ENCODE assay signal across 29 cellular contexts in the genomic region with DNA sequence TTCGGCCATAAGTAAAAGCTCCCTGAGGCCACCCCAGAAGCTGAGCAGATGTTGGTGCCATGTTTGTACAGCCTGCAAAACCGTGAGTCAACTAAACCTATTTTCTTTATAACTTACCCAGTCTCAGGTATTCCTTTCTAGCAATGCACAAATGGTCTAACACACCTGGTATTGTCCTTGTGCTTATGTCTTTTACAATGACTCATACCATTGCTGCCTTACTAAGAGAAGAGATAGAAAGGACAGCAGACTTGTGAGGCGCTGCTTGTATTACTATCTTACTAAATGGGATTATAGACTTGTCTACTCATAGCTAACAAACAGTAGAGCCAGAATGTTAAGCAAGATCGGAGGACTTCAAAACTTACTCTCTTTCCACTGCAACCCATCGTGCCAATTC. TPM values are rescaled to one million over a fixed set of nuclear protein-coding genes. Genes with fewer than 3 reads are reported as not detected.
"Had no signal": no experiment of that assay in that cellular context is flagged by ENCODE, and none has a peak within 500 bp of the region (broad histone marks: within the 10 kb centered on the region; RNA-seq: fewer than 3 reads in every experiment).

No MANE protein-coding gene starts in this region.

- H3K27me3 ChIP-seq: dorsolateral prefrontal cortex, esophagus muscularis mucosa, gastrocnemius medialis, heart right ventricle had no signal

- ATAC-seq: gastrocnemius medialis; heart right ventricle; left colon; left lobe of liver; left ventricle myocardium superior; lower lobe of right lung; naive thymus-derived CD4-positive, alpha-beta T cell; natural killer cell had no signal

- H3K4me3 ChIP-seq: coronary artery, dorsolateral prefrontal cortex, esophagus muscularis mucosa, gastrocnemius medialis, heart right ventricle, lower lobe of right lung had no signal

- H3K9me3 ChIP-seq: esophagus muscularis mucosa, gastrocnemius medialis, heart right ventricle, lower lobe of right lung had no signal

- H3K36me3 ChIP-seq: esophagus muscularis mucosa, gastrocnemius medialis, heart right ventricle, lower lobe of right lung had no signal

- FAIRE-seq: colon, endothelial cell of umbilical vein, islet of Langerhans, kidney had no signal

- H3K27ac ChIP-seq: coronary artery, dorsolateral prefrontal cortex, epithelial cell of prostate, esophagus muscularis mucosa, gastrocnemius medialis, heart right ventricle, lower lobe of right lung had no signal

- H3K4me1 ChIP-seq: esophagus muscularis mucosa, gastrocnemius medialis, lower lobe of right lung had no signal

- DNase-seq: dermis blood vessel endothelial cell; dorsolateral prefrontal cortex; effector CD4-positive, alpha-beta T cell; effector memory CD4-positive, alpha-beta T cell; erythroblast; foreskin melanocyte; gastrocnemius medialis; glutamatergic neuron; head of caudate nucleus; heart right ventricle; hippocampal formation; kidney; kidney glomerular epithelial cell; left colon; left ventricle myocardium superior; lower lobe of right lung; mesendoderm; midbrain; naive thymus-derived CD4-positive, alpha-beta T cell; natural killer cell had no signal

RNA-seq across cellular contexts. Expression of gene CYYR1, which starts 18.5 kb away (rescaled TPM):
- total RNA-seq: fibroblast of villous mesenchyme; naive thymus-derived CD4-positive, alpha-beta T cell; natural killer cell had no signal
- polyA plus RNA-seq: fibroblast of lung; naive thymus-derived CD4-positive, alpha-beta T cell had no signal
